Comparison of ENCODE assay signal across 18 cellular contexts in genomic region chr7:55070839-55071238, GRCh38. TPM values are rescaled to one million over a fixed set of nuclear protein-coding genes. Genes with fewer than 3 reads are reported as not detected.
DNase-seq lines count a peak whose midpoint lies in the region; ATAC-seq and TF ChIP-seq lines count a peak whose summit lies in the region.
"Had no signal": no experiment of that assay in that cellular context is flagged by ENCODE, and none has a peak within 500 bp of the region (broad histone marks: within the 10 kb centered on the region; RNA-seq: fewer than 3 reads in every experiment).

No MANE protein-coding gene starts in this region.

- H3K9ac ChIP-seq in GM23248, result 0 out of 2 replicates have a peak overlapping the region, but pooled peaks have one; percentile 81
- peak overlapping the region; percentile 29 for H3K9ac ChIP-seq in skeletal muscle satellite cell (ENCODE audit: low read depth, low read length)

- H3K4me2 ChIP-seq in GM23248 (ENCODE audit: unreplicated experiment), result no peak overlapping the region
- peak overlapping the region; percentile 30 for H3K4me2 ChIP-seq in skeletal muscle satellite cell (ENCODE audit: low read length)
- H3K4me2 ChIP-seq: smooth muscle cell had no signal

- no peak overlapping the region for H3K4me3 Mint-ChIP-seq in MCF 10A (ENCODE audit: unreplicated experiment)
- H3K4me3 Mint-ChIP-seq in activated T-cell treated with anti-CD3 and anti-CD28 coated beads, Interleukin-2, amount 50 U/mL, for 72 hours, result no peak overlapping the region
- H3K4me3 Mint-ChIP-seq: CD8-positive, alpha-beta T cell; endodermal cell had no signal

- ATAC-seq in left lung (no peak), HG03439 (IDR thresholded peaks at IDR 0.05; ENCODE audit: unreplicated experiment) (no peak)
- ATAC-seq in activated T-cell treated with anti-CD3 and anti-CD28 coated beads, Interleukin-2, amount 50 U/mL, for 72 hours (replicated peaks in 1 of 2), result no peak
- ATAC-seq: CD8-positive, alpha-beta T cell had no signal

- H3K36me3 ChIP-seq in GM23248 (ENCODE audit: low read depth) (no peaks in the 10 kb centered on the region), left lung (no peaks in the 10 kb centered on the region), skeletal muscle satellite cell (ENCODE audit: insufficient read depth, low read length) (peaks cover 17% of the 10 kb centered on the region)
- H3K36me3 ChIP-seq: Peyer's patch had no signal

- no peaks in the 10 kb centered on the region for H4K20me1 ChIP-seq in GM23248 (ENCODE audit: insufficient read depth)

- no peaks in the 10 kb centered on the region for H3K27me3 ChIP-seq in GM23248 (replicated peaks; ENCODE audit: insufficient read depth)
- no peaks in the 10 kb centered on the region for H3K27me3 ChIP-seq in left lung
- no peaks in the 10 kb centered on the region for H3K27me3 ChIP-seq in skeletal muscle satellite cell (ENCODE audit: control insufficient read depth, insufficient read depth, low read length)
- H3K27me3 ChIP-seq: Peyer's patch had no signal

- H3K27ac Mint-ChIP-seq in MCF 10A (ENCODE audit: low read depth, unreplicated experiment), result peak overlapping the region; percentile 59
- no peak overlapping the region for H3K27ac Mint-ChIP-seq in activated T-cell treated with anti-CD3 and anti-CD28 coated beads, Interleukin-2, amount 50 U/mL, for 72 hours
- H3K27ac Mint-ChIP-seq: CD8-positive, alpha-beta T cell; endodermal cell had no signal

- CTCF ChIA-PET in MCF 10A (lab: Yijun Ruan, JAX), result interaction anchor here (0.7 to 1.6 kb wide), 2 partner anchors 107 to 297 kb away, joined by 3 to 7 read pairs; no protein-coding TSS in a partner anchor

- in situ Hi-C loops in GM23248 (cut with MboI), result no loop called here

- H3K4me3 ChIP-seq in GM23248, result no peak overlapping the region
- no peak overlapping the region for H3K4me3 ChIP-seq in left lung
- no peak overlapping the region for H3K4me3 ChIP-seq in skeletal muscle satellite cell (ENCODE audit: low read length)
- H3K4me3 ChIP-seq: Peyer's patch, smooth muscle cell had no signal

- no peak overlapping the region for H2AFZ ChIP-seq in GM23248

- no peaks in the 10 kb centered on the region for H3K9me3 ChIP-seq in GM23248 (ENCODE audit: low read depth)
- H3K9me3 ChIP-seq in left lung, result no peaks in the 10 kb centered on the region
- H3K9me3 ChIP-seq in skeletal muscle satellite cell (replicated peaks; ENCODE audit: low read length), result no peaks in the 10 kb centered on the region
- H3K9me3 ChIP-seq: Peyer's patch had no signal

- peaks cover 54% of the 10 kb centered on the region for H3K4me1 Mint-ChIP-seq in MCF 10A (ENCODE audit: insufficient read depth, unreplicated experiment)
- peaks cover 22% of the 10 kb centered on the region for H3K4me1 Mint-ChIP-seq in activated T-cell treated with anti-CD3 and anti-CD28 coated beads, Interleukin-2, amount 50 U/mL, for 72 hours (ENCODE audit: low read depth)

- no peaks in the 10 kb centered on the region for H3K9me3 Mint-ChIP-seq in MCF 10A (ENCODE audit: unreplicated experiment)
- no peaks in the 10 kb centered on the region for H3K9me3 Mint-ChIP-seq in activated T-cell treated with anti-CD3 and anti-CD28 coated beads, Interleukin-2, amount 50 U/mL, for 72 hours
- H3K9me3 Mint-ChIP-seq: CD8-positive, alpha-beta T cell; endodermal cell had no signal

- H3K27me3 Mint-ChIP-seq in MCF 10A (ENCODE audit: insufficient read depth, unreplicated experiment), result no peaks in the 10 kb centered on the region
- H3K27me3 Mint-ChIP-seq in activated T-cell treated with anti-CD3 and anti-CD28 coated beads, Interleukin-2, amount 50 U/mL, for 72 hours (ENCODE audit: low read depth), result peaks cover 31% of the 10 kb centered on the region

- BruUV-seq in MCF 10A (replicated peaks; lab: Mats Ljungman, UMichigan), result no TSS peak

- peaks cover 63% of the 10 kb centered on the region for H3F3A ChIP-seq in GM23248 (ENCODE audit: insufficient read depth)

- peaks cover 80% of the 10 kb centered on the region for H3K79me2 ChIP-seq in GM23248 (ENCODE audit: insufficient read depth)

- no peak for TF ChIP-seq CTCF in MCF 10A (IDR thresholded peaks at IDR 0.05; ENCODE audit: unreplicated experiment)
- TF ChIP-seq CTCF in left lung (IDR thresholded peaks at IDR 0.05), result no peak

- H3K9me2 ChIP-seq in GM23248 (ENCODE audit: insufficient read depth), result no peaks in the 10 kb centered on the region

- 53 to 57% methylated on average over 8 of the region's 8 CpGs for WGBS in GM23248 (ENCODE audit: low coverage in 1 of 2, low lambda C conversion rate in 2 of 2, missing lambda C conversion rate in 2 of 2), 2 experiments

- intact Hi-C loops in MCF 10A (cut with micrococcal nuclease) (loop anchor here (5.0 kb wide), 1 partner anchor 234 kb away; no protein-coding TSS in a partner anchor), left lung (cut with DNase I) (no loop called here)

- H3K27ac ChIP-seq in GM23248 (peak overlapping the region; percentile 93; the same call in 1 of the 2 replicates), left lung (peak overlapping the region; percentile 28 to 74)

- DNase-seq in GM23248 (no peak), MCF 10A (ENCODE audit: unreplicated experiment) (no peak), left lung (no peak), KG1 (lab: John Stamatoyannopoulos, UW) (no peak)
- no peak for DNase-seq in activated T-cell treated with anti-CD3 and anti-CD28 coated beads, Interleukin-2, amount 50 U/mL, for 72 hours
- DNase-seq in activated CD4-positive, alpha-beta T cell treated with anti-CD3 and anti-CD28 coated beads for 1 hour, result no peak
- DNase-seq: activated effector memory CD4-positive, alpha-beta T cell treated with Interleukin-2 at 50 U/mL for 16 hours; CD8-positive, alpha-beta T cell; DND-41; endodermal cell; left cardiac atrium; NCI-H1436; NCI-H2171 treated with DMSO at 0.1 percent for 48 hours; NCI-H774; Peyer's patch had no signal

- peaks cover 70% of the 10 kb centered on the region for H3K36me3 Mint-ChIP-seq in MCF 10A (ENCODE audit: insufficient read depth, unreplicated experiment)
- no peaks in the 10 kb centered on the region for H3K36me3 Mint-ChIP-seq in activated T-cell treated with anti-CD3 and anti-CD28 coated beads, Interleukin-2, amount 50 U/mL, for 72 hours (ENCODE audit: insufficient read depth in 2 of 2)
- H3K36me3 Mint-ChIP-seq: CD8-positive, alpha-beta T cell had no signal

- POLR2A ChIA-PET in MCF 10A (lab: Yijun Ruan, JAX), result interaction anchor here (0.9 to 3.4 kb wide), 6 partner anchors 14 to 240 kb away, joined by 3 to 14 read pairs (median 4); no protein-coding TSS in a partner anchor

- H3K4me1 ChIP-seq in GM23248 (ENCODE audit: insufficient read depth), result peaks cover 72% of the 10 kb centered on the region
- H3K4me1 ChIP-seq in left lung, result peaks cover 28 to 33% of the 10 kb centered on the region in 2 donors
- H3K4me1 ChIP-seq in skeletal muscle satellite cell (ENCODE audit: control insufficient read depth, insufficient read depth, low read length), result peaks cover 93% of the 10 kb centered on the region

RNA-seq across cellular contexts. Expression of gene EGFR, which starts 52.0 kb away (rescaled TPM):
- total RNA-seq in GM23248 (2014; rRNA removed; shearing (Covaris generic)), result 53.5 and 55.0 TPM in 2 replicates
- 48.7 and 50.9 TPM in 2 replicates for polyA plus RNA-seq in GM23248 (2016; fragmentation: Nextera tagmentation; extraction: Ambion mirVana)
- total RNA-seq in MCF 10A (2022) (371 and 448 TPM in 2 replicates), left lung (10 to 100 TPM; 76.5 to 79.3 TPM)
- 89.1 and 114 TPM in 2 replicates for total RNA-seq in skeletal muscle satellite cell (2012; rRNA removed)
- total RNA-seq in activated T-cell treated with anti-CD3 and anti-CD28 coated beads, Interleukin-2, amount 50 U/mL, for 72 hours, result under 1 TPM in 1 of 2 donors, not detected in 1; 0.09 TPM
- total RNA-seq: CD8-positive, alpha-beta T cell had no signal

Comparison
In these comparisons a context has a peak if more than half of its experiments do, and no peak if none do; other contexts are left out.
1. RNA of gene EGFR, which starts 52.0 kb away (total RNA-seq): 371 to 448 TPM in MCF 10A, 76.5 to 79.3 TPM in left lung and 53.5 to 55.0 TPM in GM23248; 0.09 TPM in activated T-cell treated with anti-CD3 and anti-CD28 coated beads, Interleukin-2, amount 50 U/mL, for 72 hours; every median in the first group is over 10 times any median in the second.